Comparison of ENCODE assay signal across 8 cellular contexts in genomic region chr20:18288748-18289705, GRCh38. TPM values are rescaled to one million over a fixed set of nuclear protein-coding genes. Genes with fewer than 3 reads are reported as not detected.
DNase-seq lines count a peak whose midpoint lies in the region; ATAC-seq and TF ChIP-seq lines count a peak whose summit lies in the region.

No MANE protein-coding gene starts in this region.

- H3K4me3 ChIP-seq in iPS-18c (ENCODE audit: insufficient read depth, low read depth, low read length): peak overlapping the region; percentile 100

- H3K4me3 Mint-ChIP-seq in Calu3 (ENCODE audit: low read depth, unreplicated experiment): peak overlapping the region; percentile 96
- peak overlapping the region; percentile 98 for H3K4me3 Mint-ChIP-seq in activated naive CD8-positive, alpha-beta T cell treated with anti-CD3 and anti-CD28 coated beads, Interleukin-2, amount 50 U/mL, for 24 hours
- H3K4me3 Mint-ChIP-seq in stimulated activated naive B cell treated with anti-CD40 and anti-IgM and Interleukin-4, amounts not matched to agents 10 μg/mL and 1 μg/mL and 100 μg/mL, for 72 hours: peak overlapping the region; percentile 93 to 100

- no peak for TF ChIP-seq CTCF in Calu3 (IDR thresholded peaks at IDR 0.05; ENCODE audit: unreplicated experiment)

- no peaks in the 10 kb centered on the region for H3K27me3 Mint-ChIP-seq in Calu3 (ENCODE audit: unreplicated experiment)
- H3K27me3 Mint-ChIP-seq in activated naive CD8-positive, alpha-beta T cell treated with anti-CD3 and anti-CD28 coated beads, Interleukin-2, amount 50 U/mL, for 24 hours: peaks cover 10% of the 10 kb centered on the region
- H3K27me3 Mint-ChIP-seq in stimulated activated naive B cell treated with anti-CD40 and anti-IgM and Interleukin-4, amounts not matched to agents 10 μg/mL and 1 μg/mL and 100 μg/mL, for 72 hours: peaks cover 16% of the 10 kb centered on the region in 2 donors

- CTCF ChIA-PET in Calu3 (lab: Charles Lee): no interaction called here

- ATAC-seq in activated naive CD8-positive, alpha-beta T cell treated with anti-CD3 and anti-CD28 coated beads, Interleukin-2, amount 50 U/mL, for 24 hours: peak; percentile 16
- ATAC-seq in stimulated activated naive B cell treated with anti-CD40 and anti-IgM and Interleukin-4, amounts not matched to agents 10 μg/mL and 1 μg/mL and 100 μg/mL, for 72 hours (replicated peaks): no peak
- ATAC-seq in HG02981 (IDR thresholded peaks at IDR 0.05; ENCODE audit: unreplicated experiment): no peak

- H3K27ac Mint-ChIP-seq in Calu3 (ENCODE audit: unreplicated experiment): peak overlapping the region; percentile 79
- peak overlapping the region; percentile 96 for H3K27ac Mint-ChIP-seq in activated naive CD8-positive, alpha-beta T cell treated with anti-CD3 and anti-CD28 coated beads, Interleukin-2, amount 50 U/mL, for 24 hours
- H3K27ac Mint-ChIP-seq in stimulated activated naive B cell treated with anti-CD40 and anti-IgM and Interleukin-4, amounts not matched to agents 10 μg/mL and 1 μg/mL and 100 μg/mL, for 72 hours: peak overlapping the region; percentile 99

- DNase-seq in Calu3 (no peak), HPDE6-E6E7 (ENCODE audit: extremely low spot score) (peak; percentile 43), SHP77 treated with DMSO at 0.1 percent for 48 hours (lab: John Stamatoyannopoulos, UW) (no peak)
- DNase-seq in activated naive CD8-positive, alpha-beta T cell treated with anti-CD3 and anti-CD28 coated beads, Interleukin-2, amount 50 U/mL, for 24 hours: no peak
- no peak for DNase-seq in stimulated activated naive B cell treated with anti-CD40 and anti-IgM and Interleukin-4, amounts not matched to agents 10 μg/mL and 1 μg/mL and 100 μg/mL, for 72 hours
- DNase-seq in effector CD4-positive, alpha-beta T cell: no peak

- intact Hi-C loops in Calu3 (cut with micrococcal nuclease; ENCODE audit: unreplicated experiment): no loop called here

- H3K9me3 ChIP-seq in iPS-18c (ENCODE audit: control insufficient read depth, insufficient read depth, low read length): no peaks in the 10 kb centered on the region

- peaks cover 21% of the 10 kb centered on the region for H3K36me3 Mint-ChIP-seq in Calu3 (ENCODE audit: insufficient read depth, unreplicated experiment)
- H3K36me3 Mint-ChIP-seq in activated naive CD8-positive, alpha-beta T cell treated with anti-CD3 and anti-CD28 coated beads, Interleukin-2, amount 50 U/mL, for 24 hours (ENCODE audit: low read depth): peaks cover 25% of the 10 kb centered on the region
- H3K36me3 Mint-ChIP-seq in stimulated activated naive B cell treated with anti-CD40 and anti-IgM and Interleukin-4, amounts not matched to agents 10 μg/mL and 1 μg/mL and 100 μg/mL, for 72 hours: peaks cover 22 to 32% of the 10 kb centered on the region in 2 donors

- H3K4me1 Mint-ChIP-seq in Calu3 (ENCODE audit: low read depth, unreplicated experiment): no peaks in the 10 kb centered on the region
- peaks cover 17% of the 10 kb centered on the region for H3K4me1 Mint-ChIP-seq in activated naive CD8-positive, alpha-beta T cell treated with anti-CD3 and anti-CD28 coated beads, Interleukin-2, amount 50 U/mL, for 24 hours
- H3K4me1 Mint-ChIP-seq in stimulated activated naive B cell treated with anti-CD40 and anti-IgM and Interleukin-4, amounts not matched to agents 10 μg/mL and 1 μg/mL and 100 μg/mL, for 72 hours: peaks cover 15 to 34% of the 10 kb centered on the region in 2 donors

- H3K9me3 Mint-ChIP-seq in Calu3 (ENCODE audit: low read depth, unreplicated experiment): no peaks in the 10 kb centered on the region
- H3K9me3 Mint-ChIP-seq in activated naive CD8-positive, alpha-beta T cell treated with anti-CD3 and anti-CD28 coated beads, Interleukin-2, amount 50 U/mL, for 24 hours: peaks cover 17% of the 10 kb centered on the region
- peaks cover 13 to 14% of the 10 kb centered on the region in 2 donors for H3K9me3 Mint-ChIP-seq in stimulated activated naive B cell treated with anti-CD40 and anti-IgM and Interleukin-4, amounts not matched to agents 10 μg/mL and 1 μg/mL and 100 μg/mL, for 72 hours

- TSS peak; percentile 22 for BruUV-seq in Calu3 (replicated peaks; lab: Mats Ljungman, UMichigan)

RNA-seq across cellular contexts. Expression of gene ZNF133, which starts 0.7 kb away (rescaled TPM):
- 4.6 and 5.0 TPM in 2 replicates for total RNA-seq in Calu3 (2022)
